13 cellular contexts compared by ENCODE assay signal in genomic region chr21:46118871-46119564, GRCh38. TPM values are rescaled to one million over a fixed set of nuclear protein-coding genes. Genes with fewer than 3 reads are reported as not detected.
DNase-seq lines count a peak whose midpoint lies in the region; ATAC-seq and TF ChIP-seq lines count a peak whose summit lies in the region.
"Had no signal": no experiment of that assay in that cellular context is flagged by ENCODE, and none has a peak within 500 bp of the region (broad histone marks: within the 10 kb centered on the region; RNA-seq: fewer than 3 reads in every experiment).

No MANE protein-coding gene starts in this region.

- H2BK15ac ChIP-seq in IMR-90 (ENCODE audit: low read depth, low read length) = no peak overlapping the region

- no peak overlapping the region for H4K91ac ChIP-seq in IMR-90 (ENCODE audit: insufficient read depth, low read depth, low read length)

- in situ Hi-C loops in IMR-90 (cut with MboI; ENCODE audit: low sequenced_read_pairs) = no loop called here

- BruUV-seq in IMR-90 (replicated peaks; lab: Mats Ljungman, UMichigan) = no TSS peak

- H3K27ac Mint-ChIP-seq in CD14-positive monocyte = no peak overlapping the region
- H3K27ac Mint-ChIP-seq: activated CD4-positive, alpha-beta memory T cell treated with anti-CD3 and anti-CD28 coated beads for 36 hours; T-helper 1 cell treated with Interleukin-12 subunit alpha and Interleukin-12 subunit beta and Interleukin-4 antibody, amounts not matched to agents 30 μg/mL and 1 μg/mL, for 36 hours had no signal

- TF ChIP-seq RAD21 in IMR-90 (IDR thresholded peaks at IDR 0.05; ENCODE audit: low read length) = no peak

- H2BK120ac ChIP-seq in IMR-90 (ENCODE audit: low read depth, low read length) = no peak overlapping the region

- peak overlapping the region; percentile 48 for H3K27ac ChIP-seq in IMR-90 (ENCODE audit: insufficient read depth, low read length)
- H3K27ac ChIP-seq: adrenal gland had no signal

- peak overlapping the region; percentile 91 for H2AK9ac ChIP-seq in IMR-90 (replicated peaks; ENCODE audit: low read depth, low read length, poor library complexity)

- peaks cover 0 to 17% (median 7%) of the 10 kb centered on the region in 7 donors for H3K9me3 Mint-ChIP-seq in CD14-positive monocyte
- H3K9me3 Mint-ChIP-seq: activated CD4-positive, alpha-beta memory T cell treated with anti-CD3 and anti-CD28 coated beads for 36 hours had no signal

- peaks cover 23% of the 10 kb centered on the region for H3K9me1 ChIP-seq in IMR-90 (ENCODE audit: insufficient read depth, low read length)

- peak overlapping the region; percentile 42 for H2BK5ac ChIP-seq in IMR-90 (ENCODE audit: low read depth, low read length, poor library complexity, severe bottlenecking)

- no peak overlapping the region for H4K8ac ChIP-seq in IMR-90 (ENCODE audit: low read depth in 2 of 2, low read length in 2 of 2)

- no peak for TF ChIP-seq POLR2A in IMR-90 (IDR thresholded peaks at IDR 0.05; ENCODE audit: low read depth, low read length)

- CTCF ChIA-PET in IMR-90 (lab: Yijun Ruan, JAX) = no interaction called here

- H2AK5ac ChIP-seq in IMR-90 (ENCODE audit: low read depth, low read length) = no peak overlapping the region

- 100% methylated on average over 6 of the region's 14 CpGs; no CpG with 5 or more reads in 1 of the 2 experiments for WGBS in IMR-90 (ENCODE audit: extremely low coverage in 2 of 2, insufficient read length in 1 of 2), 2 experiments

- no peaks in the 10 kb centered on the region for H3K27me3 ChIP-seq in IMR-90 (ENCODE audit: control insufficient read depth, insufficient read depth, low read length)
- H3K27me3 ChIP-seq: adrenal gland had no signal

- H3K9ac ChIP-seq in IMR-90 (ENCODE audit: low read depth, low read length) = no peak overlapping the region

- H2AFZ ChIP-seq in IMR-90 (replicated peaks; ENCODE audit: low read length, poor library complexity) = no peak overlapping the region

- peaks cover 26 to 94% of the 10 kb centered on the region in 2 experiments for H3K79me1 ChIP-seq in IMR-90 (ENCODE audit: low read depth in 1 of 2, low read length in 2 of 2)

- H4K20me1 ChIP-seq in IMR-90 (ENCODE audit: insufficient read depth, low read length) = peaks cover 84% of the 10 kb centered on the region

- no peak overlapping the region for H3K4me3 ChIP-seq in IMR-90 (ENCODE audit: insufficient read depth, low read depth, low read length)
- H3K4me3 ChIP-seq: adrenal gland had no signal

- TF ChIP-seq CTCF in CD14-positive monocyte (IDR thresholded peaks at IDR 0.05) = no peak
- TF ChIP-seq CTCF in IMR-90 (conservative IDR thresholded peaks at IDR 0.05; ENCODE audit: low read depth, low read length) = no peak

- H3K4me2 ChIP-seq in IMR-90 (ENCODE audit: low read depth, low read length) = no peak overlapping the region

- H3K9me3 ChIP-seq in IMR-90 (ENCODE audit: control insufficient read depth, insufficient read depth, low read length) = peaks cover 5% of the 10 kb centered on the region

- H2BK20ac ChIP-seq in IMR-90 (ENCODE audit: low read depth, low read length) = no peak overlapping the region

- H3K4me3 Mint-ChIP-seq in CD14-positive monocyte = no peak overlapping the region
- H3K4me3 Mint-ChIP-seq: activated CD4-positive, alpha-beta memory T cell treated with anti-CD3 and anti-CD28 coated beads for 36 hours; T-helper 1 cell treated with Interleukin-12 subunit alpha and Interleukin-12 subunit beta and Interleukin-4 antibody, amounts not matched to agents 30 μg/mL and 1 μg/mL, for 36 hours had no signal

- POLR2A ChIA-PET in IMR-90 (lab: Charles Lee; ENCODE audit: unreplicated experiment) = no interaction called here

- no peak overlapping the region for H4K5ac ChIP-seq in IMR-90 (ENCODE audit: low read depth, low read length)

- no peaks in the 10 kb centered on the region for H3K4me1 Mint-ChIP-seq in CD14-positive monocyte

- ATAC-seq in IMR-90 (ENCODE audit: low read depth) = no peak
- no peak for ATAC-seq in left cardiac atrium
- ATAC-seq in HG02981 (IDR thresholded peaks at IDR 0.05; ENCODE audit: unreplicated experiment) = no peak

- no peak overlapping the region; the same call in 1 of the 2 replicates for H3K18ac ChIP-seq in IMR-90 (ENCODE audit: low read depth, low read length)

- no peak overlapping the region for H3K23ac ChIP-seq in IMR-90 (ENCODE audit: low read depth, low read length)

- dilution Hi-C loops in IMR-90 (cut with HindIII; ENCODE audit: low sequenced_read_pairs, unreplicated experiment) = no loop called here

- H3K27me3 Mint-ChIP-seq in CD14-positive monocyte (ENCODE audit: low read depth in 3 of 3) = peaks cover 2 to 3% (median 2%) of the 10 kb centered on the region in 3 donors
- H3K27me3 Mint-ChIP-seq: activated CD4-positive, alpha-beta memory T cell treated with anti-CD3 and anti-CD28 coated beads for 36 hours had no signal

- H3K36me3 Mint-ChIP-seq in CD14-positive monocyte = no peaks in the 10 kb centered on the region
- H3K36me3 Mint-ChIP-seq: activated CD4-positive, alpha-beta memory T cell treated with anti-CD3 and anti-CD28 coated beads for 36 hours had no signal

- H3K4ac ChIP-seq in IMR-90 (ENCODE audit: low read depth, low read length) = no peak overlapping the region

- DNase-seq in CD14-positive monocyte (ENCODE audit: low spot score) = peak; percentile 24
- no peak for DNase-seq in IMR-90
- peak; percentile 17 for DNase-seq in left cardiac atrium
- peak in 8 of 10 donors; percentile 4 to 72 (median 14) for DNase-seq in posterior cingulate gyrus
- no peak for DNase-seq in AML-193 (lab: John Stamatoyannopoulos, UW)
- no peak for DNase-seq in SK-N-DZ (ENCODE audit: low spot score)
- DNase-seq: activated CD4-positive, alpha-beta memory T cell treated with anti-CD3 and anti-CD28 coated beads for 36 hours; cortex of kidney; NCI-H1048 had no signal

- no peak overlapping the region for H3K56ac ChIP-seq in IMR-90 (ENCODE audit: extremely low read depth, insufficient read depth, low read length)

- H3K36me3 ChIP-seq in IMR-90 (ENCODE audit: control insufficient read depth, insufficient read depth, low read length) = peaks cover 96% of the 10 kb centered on the region

- intact Hi-C loops in CD14-positive monocyte (cut with micrococcal nuclease) = no loop called here
- intact Hi-C loops in IMR-90 (cut with micrococcal nuclease) = no loop called here
- intact Hi-C loops in left cardiac atrium (cut with DNase I) = no loop called here
- intact Hi-C loops in posterior cingulate gyrus (cut with DNase I) = no loop called here

- H3K4me1 ChIP-seq in IMR-90 (ENCODE audit: control insufficient read depth, insufficient read depth, low read length) = peaks cover 9% of the 10 kb centered on the region; the same call in 1 of the 2 replicates
- H3K4me1 ChIP-seq: adrenal gland had no signal

- H3K14ac ChIP-seq in IMR-90 (replicated peaks; ENCODE audit: low read depth, low read length) = no peak overlapping the region; the same call in 1 of the 2 replicates

TF ChIP-seq in IMR-90, 13 proteins besides CTCF, POLR2A, EP300 and RAD21 (continues in another document):
- TF ChIP-seq SMC3 (IDR thresholded peaks at IDR 0.05; ENCODE audit: low read depth, low read length) (no peak), FOS (IDR thresholded peaks at IDR 0.05; ENCODE audit: low read depth, low read length) (no peak), RCOR1 (IDR thresholded peaks at IDR 0.05; ENCODE audit: insufficient replicate concordance, low read length) (no peak), MXI1 (IDR thresholded peaks at IDR 0.05; ENCODE audit: borderline replicate concordance, low read depth, low read length) (no peak), CEBPB (IDR thresholded peaks at IDR 0.05; ENCODE audit: low read depth, low read length) (no peak), MAFK (IDR thresholded peaks at IDR 0.05; ENCODE audit: low read depth, low read length) (no peak), NFE2L2 (IDR thresholded peaks at IDR 0.05; ENCODE audit: low read depth, low read length) (no peak), ELK1 (IDR thresholded peaks at IDR 0.05; ENCODE audit: borderline replicate concordance, low read depth, low read length) (no peak), BHLHE40 (IDR thresholded peaks at IDR 0.05; ENCODE audit: low read depth, low read length) (no peak), MAZ (IDR thresholded peaks at IDR 0.05; ENCODE audit: borderline replicate concordance, low read depth, low read length) (no peak), RFX5 (IDR thresholded peaks at IDR 0.05; ENCODE audit: low read depth, low read length) (no peak), CHD1 (IDR thresholded peaks at IDR 0.05; ENCODE audit: low read depth, low read length) (no peak)

RNA-seq across cellular contexts. Expression of gene COL6A2, which starts 21.1 kb away (rescaled TPM):
- polyA plus RNA-seq in CD14-positive monocyte (not detected), IMR-90 (2012; rRNA removed) (1,065 and 1,165 TPM in 2 replicates)
- total RNA-seq in IMR-90 (2012; rRNA removed) (208 and 222 TPM in 2 replicates), left cardiac atrium (100 to 1,000 TPM; 330 to 350 TPM)
- 753 and 1,846 TPM in 2 replicates for polyA plus RNA-seq in IMR-90 (2012; cell fraction: cytosol; rRNA removed)
- 2,830 and 5,552 TPM in 2 replicates for polyA plus RNA-seq in IMR-90 (2012; cell fraction: nucleus; rRNA removed; ENCODE audit: low replicate concordance)
- polyA plus RNA-seq in SK-N-DZ (2014; cell fraction: cytosol; rRNA removed) = 11.0 and 15.4 TPM in 2 replicates
- 88.2 and 111 TPM in 2 replicates for polyA plus RNA-seq in SK-N-DZ (2014; cell fraction: nucleus; rRNA removed)

RNA-seq across cellular contexts. Expression of gene FTCD, which starts 36.4 kb away (rescaled TPM):
- polyA plus RNA-seq in CD14-positive monocyte (not detected), IMR-90 (2012; rRNA removed) (0.19 and 0.55 TPM in 2 replicates)
- total RNA-seq in IMR-90 (2012; rRNA removed) (not detected in 2 replicates), left cardiac atrium (1 to 10 TPM in 1 of 2 donors, under 1 TPM in 1; 0.68 to 1.6 TPM)
- 0.16 and 0.28 TPM in 2 replicates for polyA plus RNA-seq in IMR-90 (2012; cell fraction: cytosol; rRNA removed)
- 2.0 and 4.9 TPM in 2 replicates for polyA plus RNA-seq in IMR-90 (2012; cell fraction: nucleus; rRNA removed; ENCODE audit: low replicate concordance)
- 0.22 TPM in 1 of 2 replicates, not detected in the other for polyA plus RNA-seq in SK-N-DZ (2014; cell fraction: cytosol; rRNA removed)
- 1.2 TPM in 2 replicates for polyA plus RNA-seq in SK-N-DZ (2014; cell fraction: nucleus; rRNA removed)
- total RNA-seq: subcutaneous adipose tissue had no signal

Comparison
In these comparisons a context has a peak if more than half of its experiments do, and no peak if none do; other contexts are left out.
1. DNase-seq: peak in CD14-positive monocyte (single experiment), left cardiac atrium (single experiment) and posterior cingulate gyrus (8 of 10); none in IMR-90 (single experiment), AML-193 (0 of 2) and SK-N-DZ (single experiment).